21 cellular contexts compared by ENCODE assay signal in genomic region chr7:7125993-7126392, GRCh38.
"Had no signal": no experiment of that assay in that cellular context is flagged by ENCODE, and none has a peak within 500 bp of the region (broad histone marks: within the 10 kb centered on the region; RNA-seq: fewer than 3 reads in every experiment).

No MANE protein-coding gene starts in this region.

- FAIRE-seq: endothelial cell of umbilical vein had no signal

- H3K4me3 ChIP-seq: esophagus muscularis mucosa, heart right ventricle, tibial nerve, vagina had no signal

- H3K27me3 ChIP-seq: esophagus muscularis mucosa, heart right ventricle, tibial nerve, vagina had no signal

- ATAC-seq: heart right ventricle; left ventricle myocardium superior; natural killer cell treated with Interleukin-12 subunit alpha and Interleukin-12 subunit beta and Interleukin-15 and Interleukin-18, amount 100 ng/mL, for 72 hours had no signal

- H3K9me3 Mint-ChIP-seq: natural killer cell treated with Interleukin-12 subunit alpha and Interleukin-12 subunit beta and Interleukin-15 and Interleukin-18, amount 100 ng/mL, for 72 hours had no signal

- H3K36me3 ChIP-seq: esophagus muscularis mucosa, heart right ventricle, tibial nerve, vagina, WERI-Rb-1 had no signal

- H3K4me1 ChIP-seq: esophagus muscularis mucosa, vagina had no signal

- H3K27ac ChIP-seq: esophagus muscularis mucosa, heart right ventricle, tibial nerve, vagina, WERI-Rb-1 had no signal

- H3K36me3 Mint-ChIP-seq: activated naive CD8-positive, alpha-beta T cell; natural killer cell treated with Interleukin-12 subunit alpha and Interleukin-12 subunit beta and Interleukin-15 and Interleukin-18, amount 100 ng/mL, for 72 hours had no signal

- H3K9me3 ChIP-seq: esophagus muscularis mucosa, heart right ventricle, tibial nerve, vagina had no signal

- H3K27ac Mint-ChIP-seq: activated naive CD8-positive, alpha-beta T cell; natural killer cell treated with Interleukin-12 subunit alpha and Interleukin-12 subunit beta and Interleukin-15 and Interleukin-18, amount 100 ng/mL, for 72 hours had no signal

- H3K4me3 Mint-ChIP-seq: activated naive CD8-positive, alpha-beta T cell; natural killer cell treated with Interleukin-12 subunit alpha and Interleukin-12 subunit beta and Interleukin-15 and Interleukin-18, amount 100 ng/mL, for 72 hours had no signal

- DNase-seq: activated CD4-positive, alpha-beta T cell treated with anti-CD3 and anti-CD28 coated beads for 1 hour; activated gamma-delta T cell treated with Interleukin-2 at 50 U/mL for 16 hours; amniotic stem cell; dermis blood vessel endothelial cell; effector memory CD4-positive, alpha-beta T cell; heart right ventricle; left ventricle myocardium superior; mesendoderm; posterior cingulate gyrus; retina; stimulated activated CD4-positive, alpha-beta T cell treated with anti-CD3 and anti-CD28 coated beads, Interleukin-12 subunit alpha, Interleukin-12 subunit beta, amount 100 ng/mL, for 4 hours; stimulated activated CD4-positive, alpha-beta T cell treated with anti-CD3 and anti-CD28 coated beads, Interleukin-1b, Interleukin-23, amount 100 ng/mL, for 48 hours; stimulated activated naive CD4-positive, alpha-beta T cell treated with Interleukin-2 at 50 U/mL for 16 hours; T-helper 2 cell; WERI-Rb-1 had no signal

- H3K27me3 Mint-ChIP-seq: activated naive CD8-positive, alpha-beta T cell had no signal
